ENCODE assay signal across 12 cellular contexts in genomic region chr10:80529604-80530003, GRCh38. TPM values are rescaled to one million over a fixed set of nuclear protein-coding genes. Genes with fewer than 3 reads are reported as not detected.
DNase-seq lines count a peak whose midpoint lies in the region; ATAC-seq and TF ChIP-seq lines count a peak whose summit lies in the region.
"Had no signal": no experiment of that assay in that cellular context is flagged by ENCODE, and none has a peak within 500 bp of the region (broad histone marks: within the 10 kb centered on the region; RNA-seq: fewer than 3 reads in every experiment).

No MANE protein-coding gene starts in this region.

- POLR2A ChIA-PET in activated CD8-positive, alpha-beta T cell treated with anti-CD3 and anti-CD28 coated beads, Interleukin-2, amount 10 ng/mL, durations not matched to agents 7 days and 5 days (lab: Charles Lee) = interaction anchor here (0.9 kb wide), 1 partner anchor 73 kb away, joined by 3 read pairs; no protein-coding TSS in a partner anchor

- ATAC-seq in activated CD8-positive, alpha-beta T cell treated with anti-CD3 and anti-CD28 coated beads, Interleukin-2, amount 10 ng/mL, durations not matched to agents 7 days and 5 days = peak; percentile 83
- peak in 7 of 8 donors; percentile 56 to 87 (median 75) for ATAC-seq in heart right ventricle

- H3K27me3 Mint-ChIP-seq in activated CD8-positive, alpha-beta T cell treated with anti-CD3 and anti-CD28 coated beads, Interleukin-2, amount 10 ng/mL, durations not matched to agents 7 days and 5 days (ENCODE audit: low read depth) = no peaks in the 10 kb centered on the region

- H3K4me3 ChIP-seq in heart right ventricle = no peak overlapping the region
- no peak overlapping the region for H3K4me3 ChIP-seq in tibial nerve
- H3K4me3 ChIP-seq: lung, suprapubic skin had no signal

- no peak for TF ChIP-seq POLR2A in tibial nerve (IDR thresholded peaks at IDR 0.05)

- TF ChIP-seq EP300 in tibial nerve (IDR thresholded peaks at IDR 0.05) = no peak

- peak overlapping the region; percentile 61 for H3K4me3 Mint-ChIP-seq in activated CD8-positive, alpha-beta T cell treated with anti-CD3 and anti-CD28 coated beads, Interleukin-2, amount 10 ng/mL, durations not matched to agents 7 days and 5 days

- no peak for TF ChIP-seq CTCF in heart right ventricle (IDR thresholded peaks at IDR 0.05)
- no peak for TF ChIP-seq CTCF in tibial nerve (IDR thresholded peaks at IDR 0.05)

- H3K27ac ChIP-seq in heart right ventricle = peak overlapping the region; percentile 14 to 84 (median 67)
- no peak overlapping the region for H3K27ac ChIP-seq in tibial nerve
- H3K27ac ChIP-seq: 22Rv1, suprapubic skin had no signal

- no peaks in the 10 kb centered on the region for H3K27me3 ChIP-seq in heart right ventricle
- H3K27me3 ChIP-seq in tibial nerve = no peaks in the 10 kb centered on the region
- H3K27me3 ChIP-seq: suprapubic skin had no signal

- H3K9me3 Mint-ChIP-seq in activated CD8-positive, alpha-beta T cell treated with anti-CD3 and anti-CD28 coated beads, Interleukin-2, amount 10 ng/mL, durations not matched to agents 7 days and 5 days (ENCODE audit: insufficient read depth) = no peaks in the 10 kb centered on the region

- peaks cover 26% of the 10 kb centered on the region for H3K36me3 Mint-ChIP-seq in activated CD8-positive, alpha-beta T cell treated with anti-CD3 and anti-CD28 coated beads, Interleukin-2, amount 10 ng/mL, durations not matched to agents 7 days and 5 days (ENCODE audit: low read depth)

- peak; percentile 55 for DNase-seq in SIG-M5 treated with dmso at 0.1 percent for 504 hours (lab: John Stamatoyannopoulos, UW; ENCODE audit: unreplicated experiment)
- no peak for DNase-seq in SIG-M5 (lab: John Stamatoyannopoulos, UW)
- peak; percentile 85 for DNase-seq in activated CD8-positive, alpha-beta T cell treated with anti-CD3 and anti-CD28 coated beads, Interleukin-2, amount 10 ng/mL, durations not matched to agents 7 days and 5 days
- DNase-seq in heart right ventricle = peak in 1 of 2 donors; percentile 50
- DNase-seq in stimulated activated naive CD4-positive, alpha-beta T cell treated with Interleukin-2 at 50 U/mL for 16 hours (lab: John Stamatoyannopoulos, UW) = peak; percentile 9
- no peak for DNase-seq in mucosa of gallbladder (ENCODE audit: low spot score)
- no peak for DNase-seq in posterior vena cava (ENCODE audit: low spot score)
- DNase-seq in tibial nerve (ENCODE audit: low spot score in 2 of 2) = no peak
- DNase-seq: NCI-H510A had no signal

- WGBS in heart right ventricle, 2 donors = 60 to 64% methylated on average over 12 of the region's 12 CpGs
- 65 to 80% methylated on average over 12 of the region's 12 CpGs for WGBS in tibial nerve, 2 donors

- peak overlapping the region; percentile 97 for H3K27ac Mint-ChIP-seq in activated CD8-positive, alpha-beta T cell treated with anti-CD3 and anti-CD28 coated beads, Interleukin-2, amount 10 ng/mL, durations not matched to agents 7 days and 5 days

- H3K36me3 ChIP-seq in heart right ventricle (no peaks in the 10 kb centered on the region), tibial nerve (no peaks in the 10 kb centered on the region)
- H3K36me3 ChIP-seq: suprapubic skin had no signal

- peaks cover 0 to 66% (median 24%) of the 10 kb centered on the region in 9 donors for H3K4me1 ChIP-seq in heart right ventricle
- H3K4me1 ChIP-seq in tibial nerve = peaks cover 0 to 6% (median 2%) of the 10 kb centered on the region in 4 donors

- intact Hi-C loops in heart right ventricle (cut with DNase I) = loop anchor here in 1 of 10 donors (1.0 to 5.0 kb wide), 2 partner anchors 85 to 1103 kb away; no protein-coding TSS in a partner anchor
- intact Hi-C loops in posterior vena cava (cut with DNase I) = loop anchor here in 1 of 2 donors (10.0 kb wide), 1 partner anchor 325 kb away; the partner anchor contains the start of gene ANXA11

- CTCF ChIA-PET in activated CD8-positive, alpha-beta T cell treated with anti-CD3 and anti-CD28 coated beads, Interleukin-2, amount 10 ng/mL, durations not matched to agents 7 days and 5 days (lab: Charles Lee) = interaction anchor here (1.1 to 6.9 kb wide), 7 partner anchors 17 to 124 kb away, joined by 3 to 31 read pairs (median 9); partner anchors contain the start of gene PRXL2A

- peaks cover 82% of the 10 kb centered on the region for H3K4me1 Mint-ChIP-seq in activated CD8-positive, alpha-beta T cell treated with anti-CD3 and anti-CD28 coated beads, Interleukin-2, amount 10 ng/mL, durations not matched to agents 7 days and 5 days (ENCODE audit: low read depth)

- no peaks in the 10 kb centered on the region for H3K9me3 ChIP-seq in heart right ventricle
- no peaks in the 10 kb centered on the region for H3K9me3 ChIP-seq in tibial nerve
- H3K9me3 ChIP-seq: suprapubic skin had no signal

RNA-seq across cellular contexts. Expression of gene SH2D4B, which starts 8.1 kb away (rescaled TPM):
- under 1 TPM; 0.13 to 0.21 TPM for total RNA-seq in activated CD8-positive, alpha-beta T cell treated with anti-CD3 and anti-CD28 coated beads, Interleukin-2, amount 10 ng/mL, durations not matched to agents 7 days and 5 days
- total RNA-seq in heart right ventricle (not detected), mucosa of gallbladder (not detected), posterior vena cava (under 1 TPM in 1 of 2 donors, not detected in 1; 0.10 TPM), tibial nerve (not detected)
- polyA plus RNA-seq in heart right ventricle = not detected

Comparison
In these comparisons a context has a peak if more than half of its experiments do, and no peak if none do; other contexts are left out.
1. DNase-seq: peak in SIG-M5 treated with dmso at 0.1 percent for 504 hours (single experiment), activated CD8-positive, alpha-beta T cell treated with anti-CD3 and anti-CD28 coated beads, Interleukin-2, amount 10 ng/mL, durations not matched to agents 7 days and 5 days (single experiment) and stimulated activated naive CD4-positive, alpha-beta T cell treated with Interleukin-2 at 50 U/mL for 16 hours (single experiment); none in SIG-M5 (single experiment), mucosa of gallbladder (single experiment), posterior vena cava (single experiment) and tibial nerve (0 of 2).
2. H3K27ac ChIP-seq: peak in heart right ventricle (10 of 10); none in tibial nerve (0 of 4).